ENCODE assay signal across 27 cellular contexts in genomic region chr3:190166948-190167347, GRCh38. TPM values are rescaled to one million over a fixed set of nuclear protein-coding genes. Genes with fewer than 3 reads are reported as not detected.
"Had no signal": no experiment of that assay in that cellular context is flagged by ENCODE, and none has a peak within 500 bp of the region (broad histone marks: within the 10 kb centered on the region; RNA-seq: fewer than 3 reads in every experiment).

No MANE protein-coding gene starts in this region.

- FAIRE-seq: endothelial cell of umbilical vein had no signal

- H3K79me2 ChIP-seq: hepatocyte had no signal

- H3K27me3 ChIP-seq: adrenal gland, body of pancreas, gastroesophageal sphincter, hepatocyte, ovary, right lobe of liver, stomach, thyroid gland, upper lobe of left lung, vagina had no signal

- H2AFZ ChIP-seq: hepatocyte had no signal

- H3K4me2 ChIP-seq: hepatocyte had no signal

- H3K4me1 ChIP-seq: body of pancreas, left ventricle myocardium inferior, right lobe of liver, thyroid gland, upper lobe of left lung, vagina had no signal

- H3K27ac ChIP-seq: adrenal gland, body of pancreas, coronary artery, gastroesophageal sphincter, hepatocyte, left ventricle myocardium inferior, ovary, right lobe of liver, stomach, thyroid gland, upper lobe of left lung, vagina had no signal

- ATAC-seq: activated CD4-positive, alpha-beta T cell treated with anti-CD3 and anti-CD28 coated beads for 36 hours; body of pancreas; effector memory CD8-positive, alpha-beta T cell; gastroesophageal sphincter; right lobe of liver; stimulated activated memory B cell treated with anti-CD40 and anti-IgM and Interleukin-4, amounts not matched to agents 10 μg/mL and 1 μg/mL and 100 μg/mL, for 72 hours had no signal

- H3K9me3 ChIP-seq: adrenal gland, body of pancreas, gastroesophageal sphincter, left ventricle myocardium inferior, ovary, right lobe of liver, stomach, thyroid gland, upper lobe of left lung, vagina had no signal

- H3K36me3 ChIP-seq: adrenal gland, gastroesophageal sphincter, left ventricle myocardium inferior, ovary, right lobe of liver, stomach, thyroid gland, upper lobe of left lung, vagina had no signal

- DNase-seq: activated CD4-positive, alpha-beta T cell treated with anti-CD3 and anti-CD28 coated beads for 36 hours; activated CD4-positive, CD25-positive, alpha-beta regulatory T cell; activated effector memory CD4-positive, alpha-beta T cell treated with anti-CD3 and anti-CD28 coated beads, Interleukin-2, amount 50 U/mL, for 16 hours; activated naive CD4-positive, alpha-beta T cell treated with anti-CD3 and anti-CD28 coated beads for 36 hours; activated naive CD8-positive, alpha-beta T cell treated with anti-CD3 and anti-CD28 coated beads for 36 hours; adrenal gland; aorta; body of pancreas; effector memory CD8-positive, alpha-beta T cell; islet precursor cell; left ventricle myocardium inferior; naive B cell; ovary; right lobe of liver; stimulated activated CD4-positive, alpha-beta T cell treated with anti-CD3 and anti-CD28 coated beads, Interleukin-4, amount 100 ng/mL, for 4 hours; stimulated activated CD8-positive, alpha-beta memory T cell treated with anti-CD3 and anti-CD28 coated beads, Interleukin-4, amount 100 ng/mL, for 48 hours; stomach; thyroid gland; upper lobe of left lung had no signal

- H3K4me3 ChIP-seq: adrenal gland, body of pancreas, coronary artery, gastroesophageal sphincter, hepatocyte, left ventricle myocardium inferior, lung, ovary, right lobe of liver, stomach, thyroid gland, upper lobe of left lung, vagina had no signal

RNA-seq across cellular contexts. Expression of gene P3H2, which starts 46.3 kb away (rescaled TPM):
- total RNA-seq: activated CD4-positive, alpha-beta T cell treated with anti-CD3 and anti-CD28 coated beads for 36 hours; activated naive CD4-positive, alpha-beta T cell treated with anti-CD3 and anti-CD28 coated beads for 36 hours; activated naive CD8-positive, alpha-beta T cell treated with anti-CD3 and anti-CD28 coated beads for 36 hours; activated T-helper 1 cell treated with anti-CD3 and anti-CD28 coated beads, Interleukin-12 subunit alpha, Interleukin-12 subunit beta, Interleukin-2, Interleukin-4 antibody, amounts not matched to agents 30 ng/mL and 10 ng/mL and 1 ng/mL, durations not matched to agents 14 hours and 24 hours and 36 hours had no signal
